ENCODE assay signal across 1 cellular context in genomic region chr20:33846291-33846916, GRCh38.
TF ChIP-seq lines count a peak whose summit lies in the region.

No MANE protein-coding gene starts in this region.

TF ChIP-seq in K562, 482 proteins besides CTCF, POLR2A, EP300 and RAD21 (continued from another document):
- TF ChIP-seq CLOCK (CRISPR knock-in tag; IDR thresholded peaks at IDR 0.05; ENCODE audit: borderline replicate concordance): no peak
- no peak for TF ChIP-seq NR3C1 (CRISPR knock-in tag; IDR thresholded peaks at IDR 0.05)
- no peak for TF ChIP-seq CUX1 (CRISPR knock-in tag; IDR thresholded peaks at IDR 0.05)
- TF ChIP-seq ZNF174 (CRISPR knock-in tag; IDR thresholded peaks at IDR 0.05): no peak
- TF ChIP-seq IRF1 (CRISPR knock-in tag; IDR thresholded peaks at IDR 0.05; ENCODE audit: borderline replicate concordance): no peak
